18 cellular contexts compared by ENCODE assay signal in genomic region chr5:124889850-124890249, GRCh38.
DNase-seq lines count a peak whose midpoint lies in the region; ATAC-seq and TF ChIP-seq lines count a peak whose summit lies in the region.
"Had no signal": no experiment of that assay in that cellular context is flagged by ENCODE, and none has a peak within 500 bp of the region (broad histone marks: within the 10 kb centered on the region; RNA-seq: fewer than 3 reads in every experiment).

No MANE protein-coding gene starts in this region.

- H3K27ac ChIP-seq in HUES48 (ENCODE audit: low read depth, low read length) (peak overlapping the region; percentile 81), trophoblast cell (ENCODE audit: low read depth, low read length) (no peak overlapping the region)

- H3K23ac ChIP-seq in trophoblast cell (ENCODE audit: low read length), result no peak overlapping the region

- H3K4me3 Mint-ChIP-seq in glutamatergic neuron (ENCODE audit: unreplicated experiment), result no peak overlapping the region
- no peak overlapping the region for H3K4me3 Mint-ChIP-seq in activated T-cell treated with anti-CD3 and anti-CD28 coated beads, Interleukin-2, amount 50 U/mL, for 4 hours
- H3K4me3 Mint-ChIP-seq: CD4-positive, CD25-positive, alpha-beta regulatory T cell; IgD-negative memory B cell had no signal

- H3K27me3 ChIP-seq in HUES48 (ENCODE audit: control insufficient read depth, insufficient read depth, low read length) (no peaks in the 10 kb centered on the region), trophoblast cell (ENCODE audit: insufficient read depth, low read length) (no peaks in the 10 kb centered on the region)

- H3K9me3 ChIP-seq in HUES48 (ENCODE audit: control insufficient read depth, insufficient read depth, low read length), result peaks cover 5% of the 10 kb centered on the region; the same call in 1 of the 2 replicates
- H3K9me3 ChIP-seq in trophoblast cell (ENCODE audit: insufficient read depth, low read depth, low read length), result peaks cover 2% of the 10 kb centered on the region

- peak overlapping the region; percentile 90 for H3K27ac Mint-ChIP-seq in glutamatergic neuron (ENCODE audit: unreplicated experiment)
- H3K27ac Mint-ChIP-seq: CD4-positive, CD25-positive, alpha-beta regulatory T cell; IgD-negative memory B cell had no signal

- no peaks in the 10 kb centered on the region for H3K36me3 Mint-ChIP-seq in glutamatergic neuron (ENCODE audit: unreplicated experiment)
- no peaks in the 10 kb centered on the region for H3K36me3 Mint-ChIP-seq in activated T-cell treated with anti-CD3 and anti-CD28 coated beads, Interleukin-2, amount 50 U/mL, for 4 hours (ENCODE audit: insufficient read depth)
- H3K36me3 Mint-ChIP-seq: CD4-positive, CD25-positive, alpha-beta regulatory T cell had no signal

- no peak overlapping the region for H2BK120ac ChIP-seq in trophoblast cell (ENCODE audit: insufficient read depth, low read length, poor library complexity)

- H2BK5ac ChIP-seq in trophoblast cell (ENCODE audit: low read depth, low read length, poor library complexity), result no peak overlapping the region

- no peak overlapping the region for H3K18ac ChIP-seq in trophoblast cell (ENCODE audit: low read length)

- no peak overlapping the region for H3K14ac ChIP-seq in trophoblast cell (ENCODE audit: low read length)

- H3K79me1 ChIP-seq in trophoblast cell (ENCODE audit: low read length), result no peaks in the 10 kb centered on the region

- H3K4ac ChIP-seq in trophoblast cell (ENCODE audit: low read depth, low read length), result no peak overlapping the region

- no peak for TF ChIP-seq CTCF in glutamatergic neuron (IDR thresholded peaks at IDR 0.05; ENCODE audit: partially characterized antibody, unreplicated experiment)

- no peak overlapping the region for H2AFZ ChIP-seq in trophoblast cell (ENCODE audit: insufficient read depth, low read length, poor library complexity)

- H4K12ac ChIP-seq in trophoblast cell (ENCODE audit: low read depth, low read length), result no peak overlapping the region

- H3K9ac ChIP-seq in HUES48 (ENCODE audit: low read depth, low read length), result no peak overlapping the region
- no peak overlapping the region for H3K9ac ChIP-seq in trophoblast cell (ENCODE audit: low read length)

- peaks cover 2% of the 10 kb centered on the region for H3K9me3 Mint-ChIP-seq in glutamatergic neuron (ENCODE audit: unreplicated experiment)
- no peaks in the 10 kb centered on the region for H3K9me3 Mint-ChIP-seq in activated T-cell treated with anti-CD3 and anti-CD28 coated beads, Interleukin-2, amount 50 U/mL, for 4 hours

- H2AK5ac ChIP-seq in trophoblast cell (ENCODE audit: low read length), result no peak overlapping the region

- no peak overlapping the region for H2BK12ac ChIP-seq in trophoblast cell (ENCODE audit: low read length)

- H3K4me3 ChIP-seq in HUES48 (ENCODE audit: low read depth, low read length), result no peak overlapping the region
- no peak overlapping the region for H3K4me3 ChIP-seq in trophoblast cell (ENCODE audit: low read depth, low read length)

- H4K91ac ChIP-seq in trophoblast cell (ENCODE audit: low read depth, low read length), result no peak overlapping the region

- no CpG with 5 or more reads among the region's 5 CpGs for WGBS in trophoblast cell (ENCODE audit: extremely low coverage, insufficient coverage, insufficient read length)

- DNase-seq in glutamatergic neuron (no peak), NCI-H510A treated with DMSO at 0.1 percent for 48 hours (lab: John Stamatoyannopoulos, UW) (no peak), trophoblast cell (no peak), NOMO-1 treated with DMSO at 0.1 percent for 48 hours (lab: John Stamatoyannopoulos, UW; ENCODE audit: unreplicated experiment) (no peak)
- DNase-seq in activated T-cell treated with anti-CD3 and anti-CD28 coated beads, Interleukin-2, amount 50 U/mL, for 4 hours, result no peak
- DNase-seq: CD4-positive, CD25-positive, alpha-beta regulatory T cell; EL; GF-D8; H7; NCI-H1105 treated with DMSO at 0.1 percent for 48 hours; NCI-H1694; NCI-H2081 treated with DMSO at 0.1 percent for 48 hours; NCI-H2171 treated with DMSO at 0.1 percent for 48 hours; NCI-H526; T-helper 1 cell had no signal

- H3K36me3 ChIP-seq in HUES48 (ENCODE audit: control insufficient read depth, insufficient read depth, low read length) (no peaks in the 10 kb centered on the region), trophoblast cell (ENCODE audit: control insufficient read depth in 1 of 2, insufficient read depth in 2 of 2, low read length in 2 of 2) (no peaks in the 10 kb centered on the region)

- peaks cover 26% of the 10 kb centered on the region for H3K4me1 Mint-ChIP-seq in glutamatergic neuron (ENCODE audit: low read depth, unreplicated experiment)
- no peaks in the 10 kb centered on the region for H3K4me1 Mint-ChIP-seq in activated T-cell treated with anti-CD3 and anti-CD28 coated beads, Interleukin-2, amount 50 U/mL, for 4 hours (ENCODE audit: low read depth)
- H3K4me1 Mint-ChIP-seq: CD4-positive, CD25-positive, alpha-beta regulatory T cell had no signal

- no peak overlapping the region for H4K8ac ChIP-seq in trophoblast cell (ENCODE audit: low read depth, low read length)

- no peaks in the 10 kb centered on the region for H3K79me2 ChIP-seq in trophoblast cell (ENCODE audit: control insufficient read depth, insufficient read depth, low read length, poor library complexity)

- no peaks in the 10 kb centered on the region for H3K27me3 Mint-ChIP-seq in glutamatergic neuron (ENCODE audit: unreplicated experiment)
- no peaks in the 10 kb centered on the region for H3K27me3 Mint-ChIP-seq in activated T-cell treated with anti-CD3 and anti-CD28 coated beads, Interleukin-2, amount 50 U/mL, for 4 hours (ENCODE audit: low read depth)
- H3K27me3 Mint-ChIP-seq: CD4-positive, CD25-positive, alpha-beta regulatory T cell; IgD-negative memory B cell had no signal

- peaks cover 33% of the 10 kb centered on the region for H3K4me1 ChIP-seq in HUES48 (ENCODE audit: control insufficient read depth, insufficient read depth, low read length)
- peaks cover 0 to 6% of the 10 kb centered on the region in 2 experiments for H3K4me1 ChIP-seq in trophoblast cell (ENCODE audit: control insufficient read depth in 1 of 2, insufficient read depth in 2 of 2, low read length in 2 of 2)

- no peak overlapping the region for H3K4me2 ChIP-seq in trophoblast cell (ENCODE audit: low read length)

- ATAC-seq in SK-N-SH treated with all-trans-retinoic acid at 6 μM for 48 hours, result peak; percentile 63
- no peak for ATAC-seq in activated T-cell treated with anti-CD3 and anti-CD28 coated beads, Interleukin-2, amount 50 U/mL, for 4 hours

TF ChIP-seq in SK-N-SH treated with all-trans-retinoic acid at 6 μM for 48 hours, 23 proteins besides CTCF, POLR2A, EP300 and RAD21:
- TF ChIP-seq PATZ1 (CRISPR knock-in tag; IDR thresholded peaks at IDR 0.05; ENCODE audit: borderline replicate concordance), result no peak
- peak; percentile 91 for TF ChIP-seq TOX (CRISPR knock-in tag; IDR thresholded peaks at IDR 0.05; ENCODE audit: borderline replicate concordance)
- peak; percentile 79 for TF ChIP-seq ISL1 (CRISPR knock-in tag; IDR thresholded peaks at IDR 0.05)
- TF ChIP-seq TSHZ2 (CRISPR knock-in tag; IDR thresholded peaks at IDR 0.05), result no peak
- TF ChIP-seq RARB (CRISPR knock-in tag; IDR thresholded peaks at IDR 0.05), result 0 out of 2 replicates have a peak, but pooled peaks have one; percentile 50
